2 cellular contexts compared by ENCODE assay signal in the genomic region with DNA sequence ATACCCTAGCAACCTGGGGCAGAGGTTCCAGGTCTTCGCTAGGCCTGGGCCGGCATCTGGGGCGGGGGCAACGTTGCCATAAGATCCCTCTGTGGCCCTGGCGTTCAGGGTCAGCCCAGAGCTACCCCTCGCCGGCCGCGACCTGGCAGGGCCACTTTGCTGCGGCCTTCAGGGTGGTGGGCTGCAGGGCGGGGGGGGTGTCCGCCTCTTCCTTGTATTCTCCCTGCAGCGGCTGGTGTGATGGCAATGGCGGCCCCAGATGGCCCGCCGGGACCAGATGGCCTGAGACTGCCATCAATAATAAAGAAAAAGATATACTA.
TF ChIP-seq lines count a peak whose summit lies in the region.

No MANE protein-coding gene starts in this region.

TF ChIP-seq in SK-N-SH, 30 proteins besides CTCF, POLR2A, EP300 and RAD21 (continued from another document):
- TF ChIP-seq, protein P1, sequence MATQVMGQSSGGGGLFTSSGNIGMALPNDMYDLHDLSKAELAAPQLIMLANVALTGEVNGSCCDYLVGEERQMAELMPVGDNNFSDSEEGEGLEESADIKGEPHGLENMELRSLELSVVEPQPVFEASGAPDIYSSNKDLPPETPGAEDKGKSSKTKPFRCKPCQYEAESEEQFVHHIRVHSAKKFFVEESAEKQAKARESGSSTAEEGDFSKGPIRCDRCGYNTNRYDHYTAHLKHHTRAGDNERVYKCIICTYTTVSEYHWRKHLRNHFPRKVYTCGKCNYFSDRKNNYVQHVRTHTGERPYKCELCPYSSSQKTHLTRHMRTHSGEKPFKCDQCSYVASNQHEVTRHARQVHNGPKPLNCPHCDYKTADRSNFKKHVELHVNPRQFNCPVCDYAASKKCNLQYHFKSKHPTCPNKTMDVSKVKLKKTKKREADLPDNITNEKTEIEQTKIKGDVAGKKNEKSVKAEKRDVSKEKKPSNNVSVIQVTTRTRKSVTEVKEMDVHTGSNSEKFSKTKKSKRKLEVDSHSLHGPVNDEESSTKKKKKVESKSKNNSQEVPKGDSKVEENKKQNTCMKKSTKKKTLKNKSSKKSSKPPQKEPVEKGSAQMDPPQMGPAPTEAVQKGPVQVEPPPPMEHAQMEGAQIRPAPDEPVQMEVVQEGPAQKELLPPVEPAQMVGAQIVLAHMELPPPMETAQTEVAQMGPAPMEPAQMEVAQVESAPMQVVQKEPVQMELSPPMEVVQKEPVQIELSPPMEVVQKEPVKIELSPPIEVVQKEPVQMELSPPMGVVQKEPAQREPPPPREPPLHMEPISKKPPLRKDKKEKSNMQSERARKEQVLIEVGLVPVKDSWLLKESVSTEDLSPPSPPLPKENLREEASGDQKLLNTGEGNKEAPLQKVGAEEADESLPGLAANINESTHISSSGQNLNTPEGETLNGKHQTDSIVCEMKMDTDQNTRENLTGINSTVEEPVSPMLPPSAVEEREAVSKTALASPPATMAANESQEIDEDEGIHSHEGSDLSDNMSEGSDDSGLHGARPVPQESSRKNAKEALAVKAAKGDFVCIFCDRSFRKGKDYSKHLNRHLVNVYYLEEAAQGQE (IDR thresholded peaks at IDR 0.05; ENCODE audit: low read depth, low read length) = no peak
- TF ChIP-seq, protein P2, sequence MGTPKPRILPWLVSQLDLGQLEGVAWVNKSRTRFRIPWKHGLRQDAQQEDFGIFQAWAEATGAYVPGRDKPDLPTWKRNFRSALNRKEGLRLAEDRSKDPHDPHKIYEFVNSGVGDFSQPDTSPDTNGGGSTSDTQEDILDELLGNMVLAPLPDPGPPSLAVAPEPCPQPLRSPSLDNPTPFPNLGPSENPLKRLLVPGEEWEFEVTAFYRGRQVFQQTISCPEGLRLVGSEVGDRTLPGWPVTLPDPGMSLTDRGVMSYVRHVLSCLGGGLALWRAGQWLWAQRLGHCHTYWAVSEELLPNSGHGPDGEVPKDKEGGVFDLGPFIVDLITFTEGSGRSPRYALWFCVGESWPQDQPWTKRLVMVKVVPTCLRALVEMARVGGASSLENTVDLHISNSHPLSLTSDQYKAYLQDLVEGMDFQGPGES (IDR thresholded peaks at IDR 0.05; ENCODE audit: low read depth, low read length) = no peak

TF ChIP-seq in SK-N-SH treated with all-trans-retinoic acid at 6 μM for 48 hours, 23 proteins besides CTCF, POLR2A, EP300 and RAD21 (continued from another document):
- no peak for TF ChIP-seq TSHZ2 (CRISPR knock-in tag; IDR thresholded peaks at IDR 0.05)
- TF ChIP-seq ZFP3 (CRISPR knock-in tag; IDR thresholded peaks at IDR 0.05) = no peak
- no peak for TF ChIP-seq PPARA (CRISPR knock-in tag; IDR thresholded peaks at IDR 0.05; ENCODE audit: borderline replicate concordance)
- TF ChIP-seq TOX (CRISPR knock-in tag; IDR thresholded peaks at IDR 0.05; ENCODE audit: borderline replicate concordance) = no peak
- no peak for TF ChIP-seq SNAI2 (CRISPR knock-in tag; IDR thresholded peaks at IDR 0.05)
- TF ChIP-seq, protein P3, sequence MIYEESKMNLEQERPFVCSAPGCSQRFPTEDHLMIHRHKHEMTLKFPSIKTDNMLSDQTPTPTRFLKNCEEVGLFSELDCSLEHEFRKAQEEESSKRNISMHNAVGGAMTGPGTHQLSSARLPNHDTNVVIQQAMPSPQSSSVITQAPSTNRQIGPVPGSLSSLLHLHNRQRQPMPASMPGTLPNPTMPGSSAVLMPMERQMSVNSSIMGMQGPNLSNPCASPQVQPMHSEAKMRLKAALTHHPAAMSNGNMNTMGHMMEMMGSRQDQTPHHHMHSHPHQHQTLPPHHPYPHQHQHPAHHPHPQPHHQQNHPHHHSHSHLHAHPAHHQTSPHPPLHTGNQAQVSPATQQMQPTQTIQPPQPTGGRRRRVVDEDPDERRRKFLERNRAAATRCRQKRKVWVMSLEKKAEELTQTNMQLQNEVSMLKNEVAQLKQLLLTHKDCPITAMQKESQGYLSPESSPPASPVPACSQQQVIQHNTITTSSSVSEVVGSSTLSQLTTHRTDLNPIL (CRISPR knock-in tag; IDR thresholded peaks at IDR 0.05; ENCODE audit: low read depth) = no peak
TF ChIP-seq in SK-N-SH treated with all-trans-retinoic acid at 6 μM for 48 hours: peak in this region for 0.
